11 cellular contexts compared by ENCODE assay signal in the genomic region with DNA sequence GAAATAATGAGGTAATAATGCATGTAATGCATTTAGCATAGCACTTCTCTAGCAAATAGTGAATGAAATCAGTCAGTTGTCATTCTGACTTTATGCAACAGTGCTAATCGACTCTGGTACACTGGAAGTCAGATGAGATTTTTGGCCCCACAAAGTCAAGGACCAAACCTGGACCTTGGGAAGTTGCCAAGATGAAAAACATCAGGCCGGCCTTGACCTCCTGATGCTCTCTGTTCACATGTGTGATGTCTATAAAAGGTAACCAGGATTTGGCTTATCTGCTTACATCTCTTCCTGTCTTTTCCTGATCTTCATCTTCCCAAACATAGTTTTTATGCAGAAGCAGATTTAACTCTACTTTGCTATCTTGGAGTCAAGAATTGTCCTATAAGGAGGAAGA. TPM values are rescaled to one million over a fixed set of nuclear protein-coding genes. Genes with fewer than 3 reads are reported as not detected.
DNase-seq lines count a peak whose midpoint lies in the region; TF ChIP-seq lines count a peak whose summit lies in the region.
"Had no signal": no experiment of that assay in that cellular context is flagged by ENCODE, and none has a peak within 500 bp of the region (broad histone marks: within the 10 kb centered on the region; RNA-seq: fewer than 3 reads in every experiment).

No MANE protein-coding gene starts in this region.

- 60 to 68% methylated on average over 2 of the region's 2 CpGs for WGBS in tibial nerve, 2 donors

- DNase-seq in activated naive CD4-positive, alpha-beta T cell treated with anti-CD3 and anti-CD28 coated beads for 36 hours, result no peak
- DNase-seq in activated naive CD4-positive, alpha-beta T cell treated with Interleukin-2 at 50 U/mL for 16 hours, result no peak
- no peak for DNase-seq in activated T-helper 2 cell treated with anti-CD3 and anti-CD28 coated beads, Interferon-gamma antibody, Interleukin-2, Interleukin-4, amounts not matched to agents 10 μg/mL and 5 μg/mL and 100 μg/mL, durations not matched to agents 14 hours and 24 hours and 36 hours (ENCODE audit: low spot score)
- DNase-seq in tibial nerve (ENCODE audit: low spot score in 2 of 2) (no peak), BE2C (no peak), HPDE6-E6E7 (ENCODE audit: extremely low spot score) (no peak), NCI-H1930 (lab: John Stamatoyannopoulos, UW) (no peak)
- DNase-seq: foreskin melanocyte, left lung, NCI-H2081 treated with DMSO at 0.1 percent for 48 hours had no signal

- H3K27ac Mint-ChIP-seq in activated naive CD4-positive, alpha-beta T cell treated with anti-CD3 and anti-CD28 coated beads for 36 hours, result peak overlapping the region; percentile 99
- peak overlapping the region; percentile 47 for H3K27ac Mint-ChIP-seq in activated T-helper 2 cell treated with anti-CD3 and anti-CD28 coated beads, Interferon-gamma antibody, Interleukin-2, Interleukin-4, amounts not matched to agents 10 μg/mL and 5 μg/mL and 100 μg/mL, durations not matched to agents 14 hours and 24 hours and 36 hours

- no peak for TF ChIP-seq POLR2A in tibial nerve (IDR thresholded peaks at IDR 0.05)

- H3K4me1 ChIP-seq in muscle layer of colon (ENCODE audit: insufficient read depth, low read length) (peaks cover 25% of the 10 kb centered on the region), tibial nerve (peaks cover 0 to 50% (median 28%) of the 10 kb centered on the region in 4 donors), BE2C (no peaks in the 10 kb centered on the region; the same call in 1 of the 2 replicates)

- H3K27me3 ChIP-seq in muscle layer of colon (ENCODE audit: control insufficient read depth in 1 of 2, insufficient read depth in 2 of 2, low read length in 2 of 2), result no peaks in the 10 kb centered on the region
- H3K27me3 ChIP-seq in tibial nerve, result no peaks in the 10 kb centered on the region
- no peaks in the 10 kb centered on the region for H3K27me3 ChIP-seq in BE2C
- H3K27me3 ChIP-seq: left lung had no signal

- H3K4me3 Mint-ChIP-seq in activated naive CD4-positive, alpha-beta T cell treated with anti-CD3 and anti-CD28 coated beads for 36 hours, result peak overlapping the region; percentile 90
- peak overlapping the region; percentile 85 for H3K4me3 Mint-ChIP-seq in activated T-helper 2 cell treated with anti-CD3 and anti-CD28 coated beads, Interferon-gamma antibody, Interleukin-2, Interleukin-4, amounts not matched to agents 10 μg/mL and 5 μg/mL and 100 μg/mL, durations not matched to agents 14 hours and 24 hours and 36 hours (ENCODE audit: low read depth)

- peaks cover 15% of the 10 kb centered on the region for H3K36me3 Mint-ChIP-seq in activated naive CD4-positive, alpha-beta T cell treated with anti-CD3 and anti-CD28 coated beads for 36 hours (ENCODE audit: low read depth)
- H3K36me3 Mint-ChIP-seq in activated T-helper 2 cell treated with anti-CD3 and anti-CD28 coated beads, Interferon-gamma antibody, Interleukin-2, Interleukin-4, amounts not matched to agents 10 μg/mL and 5 μg/mL and 100 μg/mL, durations not matched to agents 14 hours and 24 hours and 36 hours (ENCODE audit: low read depth), result peaks cover 26% of the 10 kb centered on the region

- H3K4me3 ChIP-seq in muscle layer of colon (ENCODE audit: low read depth in 1 of 2, low read length in 2 of 2), result no peak overlapping the region
- H3K4me3 ChIP-seq in tibial nerve, result no peak overlapping the region
- H3K4me3 ChIP-seq in BE2C (ENCODE audit: low read depth, low read length), result no peak overlapping the region

- TF ChIP-seq CTCF in tibial nerve (IDR thresholded peaks at IDR 0.05) (no peak), BE2C (IDR thresholded peaks at IDR 0.05; ENCODE audit: low read depth, low read length) (no peak)

- no peak for TF ChIP-seq EP300 in tibial nerve (IDR thresholded peaks at IDR 0.05)

- no peaks in the 10 kb centered on the region for H3K27me3 Mint-ChIP-seq in activated naive CD4-positive, alpha-beta T cell treated with anti-CD3 and anti-CD28 coated beads for 36 hours (ENCODE audit: low read depth)
- peaks cover 4% of the 10 kb centered on the region for H3K27me3 Mint-ChIP-seq in activated T-helper 2 cell treated with anti-CD3 and anti-CD28 coated beads, Interferon-gamma antibody, Interleukin-2, Interleukin-4, amounts not matched to agents 10 μg/mL and 5 μg/mL and 100 μg/mL, durations not matched to agents 14 hours and 24 hours and 36 hours (ENCODE audit: low read depth)

- H3K9me3 Mint-ChIP-seq in activated naive CD4-positive, alpha-beta T cell treated with anti-CD3 and anti-CD28 coated beads for 36 hours, result peaks cover 9% of the 10 kb centered on the region
- peaks cover 10% of the 10 kb centered on the region for H3K9me3 Mint-ChIP-seq in activated T-helper 2 cell treated with anti-CD3 and anti-CD28 coated beads, Interferon-gamma antibody, Interleukin-2, Interleukin-4, amounts not matched to agents 10 μg/mL and 5 μg/mL and 100 μg/mL, durations not matched to agents 14 hours and 24 hours and 36 hours

- H3K27ac ChIP-seq in muscle layer of colon (ENCODE audit: low read depth, low read length) (peak overlapping the region; percentile 98), tibial nerve (peak overlapping the region in 3 of 4 donors; percentile 99 to 100 (median 99))

- H3K4me1 Mint-ChIP-seq in activated naive CD4-positive, alpha-beta T cell treated with anti-CD3 and anti-CD28 coated beads for 36 hours (ENCODE audit: low read depth), result peaks cover 62% of the 10 kb centered on the region
- peaks cover 40% of the 10 kb centered on the region for H3K4me1 Mint-ChIP-seq in activated T-helper 2 cell treated with anti-CD3 and anti-CD28 coated beads, Interferon-gamma antibody, Interleukin-2, Interleukin-4, amounts not matched to agents 10 μg/mL and 5 μg/mL and 100 μg/mL, durations not matched to agents 14 hours and 24 hours and 36 hours (ENCODE audit: low read depth)

- no peak overlapping the region for H3K9ac ChIP-seq in muscle layer of colon (ENCODE audit: low read length)

- H3K9me3 ChIP-seq in muscle layer of colon (ENCODE audit: low read length), result no peaks in the 10 kb centered on the region
- no peaks in the 10 kb centered on the region for H3K9me3 ChIP-seq in tibial nerve
- no peaks in the 10 kb centered on the region for H3K9me3 ChIP-seq in BE2C
- H3K9me3 ChIP-seq: left lung had no signal

- H3K36me3 ChIP-seq in muscle layer of colon (ENCODE audit: insufficient read depth, low read length), result no peaks in the 10 kb centered on the region
- no peaks in the 10 kb centered on the region for H3K36me3 ChIP-seq in tibial nerve
- no peaks in the 10 kb centered on the region for H3K36me3 ChIP-seq in BE2C
- H3K36me3 ChIP-seq: left lung had no signal

- intact Hi-C loops in activated naive CD4-positive, alpha-beta T cell treated with anti-CD3 and anti-CD28 coated beads for 36 hours (cut with micrococcal nuclease), result loop anchor here (5.0 to 10.0 kb wide), 2 partner anchors 226 to 553 kb away; a partner anchor contains a TSS
- intact Hi-C loops in activated T-helper 2 cell treated with anti-CD3 and anti-CD28 coated beads, Interferon-gamma antibody, Interleukin-2, Interleukin-4, amounts not matched to agents 10 μg/mL and 5 μg/mL and 100 μg/mL, durations not matched to agents 14 hours and 24 hours and 36 hours (cut with micrococcal nuclease), result loop anchor here (2.0 kb wide), 1 partner anchor 16 kb away; no protein-coding TSS in a partner anchor

- CTCF ChIA-PET in activated naive CD4-positive, alpha-beta T cell treated with anti-CD3 and anti-CD28 coated beads for 36 hours (lab: Charles Lee), result interaction anchor here (1.0 to 8.5 kb wide), 3 partner anchors 10 to 91 kb away, joined by 3 to 73 read pairs (median 13); no protein-coding TSS in a partner anchor

RNA-seq across cellular contexts. Expression of a gene that starts 39.5 kb away (rescaled TPM):
- 1 to 10 TPM; 3.1 to 3.6 TPM for total RNA-seq in activated naive CD4-positive, alpha-beta T cell treated with anti-CD3 and anti-CD28 coated beads for 36 hours
- 4.8 and 5.1 TPM in 2 replicates for total RNA-seq in activated T-helper 2 cell treated with anti-CD3 and anti-CD28 coated beads, Interferon-gamma antibody, Interleukin-2, Interleukin-4, amounts not matched to agents 10 μg/mL and 5 μg/mL and 100 μg/mL, durations not matched to agents 14 hours and 24 hours and 36 hours
- 10 to 100 TPM; 11.3 to 19.0 (median 16.3) TPM for total RNA-seq in tibial nerve
- 13.7 TPM for polyA plus RNA-seq in BE2C (2012; ENCODE audit: insufficient read depth, insufficient read length, low read depth)
